In genomic region chr3:71309342-71309741, GRCh38 we compare ENCODE assay signal across 11 cellular contexts.
DNase-seq lines count a peak whose midpoint lies in the region; TF ChIP-seq lines count a peak whose summit lies in the region.
"Had no signal": no experiment of that assay in that cellular context is flagged by ENCODE, and none has a peak within 500 bp of the region (broad histone marks: within the 10 kb centered on the region; RNA-seq: fewer than 3 reads in every experiment).

No MANE protein-coding gene starts in this region.

- no peaks in the 10 kb centered on the region for H3K27me3 ChIP-seq in left ventricle myocardium inferior (ENCODE audit: low read depth)

- no peaks in the 10 kb centered on the region for H3K36me3 Mint-ChIP-seq in activated naive CD4-positive, alpha-beta T cell treated with anti-CD3 and anti-CD28 coated beads for 36 hours (ENCODE audit: low read depth)
- H3K36me3 Mint-ChIP-seq in progenitor cell of endocrine pancreas (ENCODE audit: insufficient read depth) = peaks cover 9% of the 10 kb centered on the region

- no peaks in the 10 kb centered on the region for H3K9me3 Mint-ChIP-seq in activated naive CD4-positive, alpha-beta T cell treated with anti-CD3 and anti-CD28 coated beads for 36 hours
- no peaks in the 10 kb centered on the region for H3K9me3 Mint-ChIP-seq in progenitor cell of endocrine pancreas (ENCODE audit: low read depth)

- H3K27ac ChIP-seq in left ventricle myocardium inferior (replicated peaks) = no peak overlapping the region

- H3K9me3 ChIP-seq in left ventricle myocardium inferior (replicated peaks) = no peaks in the 10 kb centered on the region
- H3K9me3 ChIP-seq: Caco-2 had no signal

- DNase-seq in DMS 273 treated with DMSO at 0.1 percent for 48 hours (lab: John Stamatoyannopoulos, UW) (peak; percentile 40), NCI-H524 treated with DMSO at 0.1 percent for 48 hours (lab: John Stamatoyannopoulos, UW) (peak; percentile 23), progenitor cell of endocrine pancreas (ENCODE audit: low spot score, unreplicated experiment) (no peak), left ventricle myocardium inferior (no peak), NCI-H1694 (lab: John Stamatoyannopoulos, UW) (no peak), NCI-H2196 (lab: John Stamatoyannopoulos, UW; ENCODE audit: unreplicated experiment) (no peak), ecto neural progenitor cell (ENCODE audit: low spot score) (no peak)
- DNase-seq in activated naive CD4-positive, alpha-beta T cell treated with anti-CD3 and anti-CD28 coated beads for 36 hours = peak; percentile 67
- DNase-seq: Caco-2, left ventricle myocardium superior, retina had no signal

- no peak overlapping the region for H3K4me3 ChIP-seq in left ventricle myocardium inferior

- CTCF ChIA-PET in activated naive CD4-positive, alpha-beta T cell treated with anti-CD3 and anti-CD28 coated beads for 36 hours (lab: Charles Lee) = interaction anchor here (0.7 to 0.8 kb wide), 3 partner anchors 31 to 248 kb away, joined by 3 to 6 read pairs (median 3); no protein-coding TSS in a partner anchor

- H3K4me1 ChIP-seq in left ventricle myocardium inferior = peaks cover 44% of the 10 kb centered on the region

- no peaks in the 10 kb centered on the region for H3K36me3 ChIP-seq in left ventricle myocardium inferior

- peaks cover 54% of the 10 kb centered on the region for H3K4me1 Mint-ChIP-seq in activated naive CD4-positive, alpha-beta T cell treated with anti-CD3 and anti-CD28 coated beads for 36 hours (ENCODE audit: low read depth)
- H3K4me1 Mint-ChIP-seq in progenitor cell of endocrine pancreas (ENCODE audit: low read depth) = peaks cover 44% of the 10 kb centered on the region

- TF ChIP-seq CTCF in progenitor cell of endocrine pancreas (IDR thresholded peaks at IDR 0.05; ENCODE audit: unreplicated experiment) (no peak), left ventricle myocardium inferior (IDR thresholded peaks at IDR 0.05; ENCODE audit: borderline replicate concordance) (no peak)

- intact Hi-C loops in activated naive CD4-positive, alpha-beta T cell treated with anti-CD3 and anti-CD28 coated beads for 36 hours (cut with micrococcal nuclease) = no loop called here
- intact Hi-C loops in left ventricle myocardium inferior (cut with micrococcal nuclease) = loop anchor here (10.0 kb wide), 1 partner anchor 275 kb away; the partner anchor contains the start of gene FOXP1

- no peaks in the 10 kb centered on the region for H3K27me3 Mint-ChIP-seq in activated naive CD4-positive, alpha-beta T cell treated with anti-CD3 and anti-CD28 coated beads for 36 hours (ENCODE audit: low read depth)
- H3K27me3 Mint-ChIP-seq in progenitor cell of endocrine pancreas = no peaks in the 10 kb centered on the region

- peak overlapping the region; percentile 6 for H3K4me3 Mint-ChIP-seq in activated naive CD4-positive, alpha-beta T cell treated with anti-CD3 and anti-CD28 coated beads for 36 hours
- H3K4me3 Mint-ChIP-seq in progenitor cell of endocrine pancreas (ENCODE audit: low read depth) = no peak overlapping the region

- peak overlapping the region; percentile 6 for H3K27ac Mint-ChIP-seq in activated naive CD4-positive, alpha-beta T cell treated with anti-CD3 and anti-CD28 coated beads for 36 hours
- H3K27ac Mint-ChIP-seq in progenitor cell of endocrine pancreas = peak overlapping the region; percentile 73

Comparison
In these comparisons a context has a peak if more than half of its experiments do, and no peak if none do; other contexts are left out.
1. DNase-seq: peak in DMS 273 treated with DMSO at 0.1 percent for 48 hours (single experiment), NCI-H524 treated with DMSO at 0.1 percent for 48 hours (single experiment) and activated naive CD4-positive, alpha-beta T cell treated with anti-CD3 and anti-CD28 coated beads for 36 hours (single experiment); none in progenitor cell of endocrine pancreas (single experiment), left ventricle myocardium inferior (single experiment), NCI-H1694 (single experiment), NCI-H2196 (single experiment) and ecto neural progenitor cell (single experiment).